ENCODE assay signal across 24 cellular contexts in genomic region chr5:109825450-109825849, GRCh38.
DNase-seq lines count a peak whose midpoint lies in the region; ATAC-seq, FAIRE-seq and TF ChIP-seq lines count a peak whose summit lies in the region.
"Had no signal": no experiment of that assay in that cellular context is flagged by ENCODE, and none has a peak within 500 bp of the region (broad histone marks: within the 10 kb centered on the region; RNA-seq: fewer than 3 reads in every experiment).

No MANE protein-coding gene starts in this region.

- no peaks in the 10 kb centered on the region for H3K79me2 ChIP-seq in astrocyte (ENCODE audit: insufficient read depth, low read length)

- no peak overlapping the region for H2AFZ ChIP-seq in astrocyte (ENCODE audit: low read depth, low read length)

- no peaks in the 10 kb centered on the region for H3K27me3 Mint-ChIP-seq in activated naive CD4-positive, alpha-beta T cell treated with anti-CD3 and anti-CD28 coated beads, Interleukin-2, amount 50 U/mL, for 24 hours
- no peaks in the 10 kb centered on the region for H3K27me3 Mint-ChIP-seq in astrocyte (ENCODE audit: low read depth, unreplicated experiment)
- H3K27me3 Mint-ChIP-seq: activated CD8-positive, alpha-beta T cell treated with anti-CD3 and anti-CD28 coated beads for 36 hours had no signal

- peaks cover 41% of the 10 kb centered on the region for H3K36me3 Mint-ChIP-seq in activated naive CD4-positive, alpha-beta T cell treated with anti-CD3 and anti-CD28 coated beads, Interleukin-2, amount 50 U/mL, for 24 hours
- H3K36me3 Mint-ChIP-seq in astrocyte (ENCODE audit: low read depth, unreplicated experiment): peaks cover 3% of the 10 kb centered on the region

- DNase-seq in activated naive CD4-positive, alpha-beta T cell (lab: John Stamatoyannopoulos, UW): no peak
- peak; percentile 27 for DNase-seq in astrocyte (ENCODE audit: low read depth)
- peak; percentile 37 for DNase-seq in kidney glomerular epithelial cell (lab: John Stamatoyannopoulos, UW)
- DNase-seq in activated CD4-positive, alpha-beta T cell treated with anti-CD3 and anti-CD28 coated beads for 1 hour: no peak
- DNase-seq: 8988T; activated CD4-positive, CD25-positive, alpha-beta regulatory T cell; activated CD8-positive, alpha-beta T cell treated with anti-CD3 and anti-CD28 coated beads for 36 hours; activated naive CD4-positive, alpha-beta T cell treated with Interleukin-2 at 50 U/mL for 16 hours; anterior cingulate cortex; effector CD8-positive, alpha-beta T cell; glutamatergic neuron; H7; left ventricle myocardium inferior; MM.1S; NCI-H1694; NCI-H774; stimulated activated CD8-positive, alpha-beta memory T cell treated with anti-CD3 and anti-CD28 coated beads, Interleukin-4, amount 100 ng/mL, for 48 hours; T1000 had no signal

- H3K9me3 ChIP-seq in astrocyte (ENCODE audit: insufficient read depth, low read depth, low read length): no peaks in the 10 kb centered on the region
- H3K9me3 ChIP-seq: BLaER1, left ventricle myocardium inferior had no signal

- H3K4me3 Mint-ChIP-seq in activated naive CD4-positive, alpha-beta T cell treated with anti-CD3 and anti-CD28 coated beads, Interleukin-2, amount 50 U/mL, for 24 hours: no peak overlapping the region
- no peak overlapping the region for H3K4me3 Mint-ChIP-seq in astrocyte (ENCODE audit: unreplicated experiment)
- H3K4me3 Mint-ChIP-seq: activated CD8-positive, alpha-beta T cell treated with anti-CD3 and anti-CD28 coated beads for 36 hours had no signal

- peaks cover 9% of the 10 kb centered on the region for H3K36me3 ChIP-seq in astrocyte (ENCODE audit: insufficient read depth, low read length)

- peak; percentile 17 for FAIRE-seq in astrocyte (lab: Jason Lieb, UNC)

- peak overlapping the region; percentile 71 for H3K27ac Mint-ChIP-seq in activated naive CD4-positive, alpha-beta T cell treated with anti-CD3 and anti-CD28 coated beads, Interleukin-2, amount 50 U/mL, for 24 hours
- H3K27ac Mint-ChIP-seq in astrocyte (ENCODE audit: unreplicated experiment): no peak overlapping the region
- H3K27ac Mint-ChIP-seq: activated CD8-positive, alpha-beta T cell treated with anti-CD3 and anti-CD28 coated beads for 36 hours had no signal

- peaks cover 7% of the 10 kb centered on the region for H3K9me3 Mint-ChIP-seq in activated naive CD4-positive, alpha-beta T cell treated with anti-CD3 and anti-CD28 coated beads, Interleukin-2, amount 50 U/mL, for 24 hours
- H3K9me3 Mint-ChIP-seq in astrocyte (ENCODE audit: unreplicated experiment): no peaks in the 10 kb centered on the region

- no peaks in the 10 kb centered on the region for H4K20me1 ChIP-seq in astrocyte (ENCODE audit: insufficient read depth, low read length)
- H4K20me1 ChIP-seq: BLaER1 had no signal

- H3K4me2 ChIP-seq in astrocyte (ENCODE audit: low read length): peak overlapping the region; percentile 11
- H3K4me2 ChIP-seq: BLaER1 had no signal

- peaks cover 21% of the 10 kb centered on the region for H3K4me1 Mint-ChIP-seq in activated naive CD4-positive, alpha-beta T cell treated with anti-CD3 and anti-CD28 coated beads, Interleukin-2, amount 50 U/mL, for 24 hours
- H3K4me1 Mint-ChIP-seq in astrocyte (ENCODE audit: low read depth, unreplicated experiment): peaks cover 16% of the 10 kb centered on the region

- H3K27ac ChIP-seq in astrocyte (ENCODE audit: low read depth, low read length): peak overlapping the region; percentile 6
- H3K27ac ChIP-seq: BLaER1, left ventricle myocardium inferior, SK-N-MC had no signal

- TF ChIP-seq CTCF in astrocyte (IDR thresholded peaks at IDR 0.05; ENCODE audit: insufficient read depth, low read depth, low read length): no peak

- H3K4me1 ChIP-seq in astrocyte (ENCODE audit: insufficient read depth, low read length): peaks cover 12% of the 10 kb centered on the region
- H3K4me1 ChIP-seq: BLaER1, left ventricle myocardium inferior had no signal

- ATAC-seq in GM21529 (IDR thresholded peaks at IDR 0.05; ENCODE audit: unreplicated experiment) (no peak), HG03196 (IDR thresholded peaks at IDR 0.05; ENCODE audit: unreplicated experiment) (no peak), HG02870 (IDR thresholded peaks at IDR 0.05; ENCODE audit: unreplicated experiment) (no peak)
- ATAC-seq: activated CD8-positive, alpha-beta T cell treated with anti-CD3 and anti-CD28 coated beads for 36 hours had no signal

- H3K4me3 ChIP-seq in astrocyte (ENCODE audit: insufficient read depth, low read depth, low read length): no peak overlapping the region
- H3K4me3 ChIP-seq: BLaER1, left ventricle myocardium inferior, SK-N-MC had no signal

- H3K27me3 ChIP-seq in astrocyte (ENCODE audit: insufficient read depth, low read length): no peaks in the 10 kb centered on the region
- H3K27me3 ChIP-seq: BLaER1 had no signal

- no peak overlapping the region for H3K9ac ChIP-seq in astrocyte (ENCODE audit: low read length)
- H3K9ac ChIP-seq: BLaER1 had no signal

Comparison
In these comparisons a context has a peak if more than half of its experiments do, and no peak if none do; other contexts are left out.
1. DNase-seq: peak in astrocyte (single experiment) and kidney glomerular epithelial cell (single experiment); none in activated naive CD4-positive, alpha-beta T cell (0 of 4) and activated CD4-positive, alpha-beta T cell treated with anti-CD3 and anti-CD28 coated beads for 1 hour (single experiment).